ENCODE assay signal across 8 cellular contexts in the genomic region with DNA sequence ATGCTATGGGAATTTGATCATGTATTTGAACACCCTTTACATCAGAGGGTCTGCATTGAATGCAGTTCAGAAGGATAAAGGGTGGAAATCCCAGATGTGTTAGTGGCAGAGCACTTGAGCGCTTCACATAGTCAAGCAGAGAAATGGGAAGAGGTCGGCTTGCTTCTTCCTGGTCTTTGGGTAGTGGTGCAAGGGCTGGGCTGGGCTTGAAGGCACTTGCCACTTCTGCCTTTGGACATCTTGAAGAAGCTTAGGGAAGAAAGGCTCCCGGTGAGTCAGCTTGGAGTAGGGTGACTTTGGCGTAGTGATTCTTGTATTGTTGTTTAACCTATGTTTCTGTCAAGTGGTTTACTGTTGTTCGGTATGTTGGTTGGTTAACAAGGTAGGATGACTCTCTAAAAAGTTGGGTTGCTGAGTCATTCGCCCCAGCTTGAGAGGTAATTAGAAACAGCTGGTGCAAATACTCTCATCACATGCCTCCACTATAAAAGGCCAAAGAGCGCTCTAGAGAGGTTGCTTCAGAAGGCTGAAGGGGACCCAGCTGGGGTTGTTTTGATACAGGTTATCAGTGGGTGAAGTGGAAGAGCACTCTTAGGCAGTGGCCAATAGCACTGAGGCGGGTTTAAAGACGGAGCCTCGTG. TPM values are rescaled to one million over a fixed set of nuclear protein-coding genes. Genes with fewer than 3 reads are reported as not detected.
DNase-seq lines count a peak whose midpoint lies in the region; ATAC-seq and TF ChIP-seq lines count a peak whose summit lies in the region.

No MANE protein-coding gene starts in this region.

- peaks cover 2% of the 10 kb centered on the region for H3K36me3 Mint-ChIP-seq in activated naive CD8-positive, alpha-beta T cell

- peak; percentile 90 for DNase-seq in GM04504 (ENCODE audit: low read depth)
- DNase-seq in HCEC 1CT: peak; percentile 95
- DNase-seq in LoVo (ENCODE audit: low spot score): peak; percentile 64
- DNase-seq in SIG-M5 treated with dmso at 0.1 percent for 504 hours (lab: John Stamatoyannopoulos, UW; ENCODE audit: unreplicated experiment): peak; percentile 87
- DNase-seq in heart left ventricle: peak; percentile 41 to 70 (median 55)
- DNase-seq in posterior vena cava (ENCODE audit: low spot score): peak; percentile 82
- no peak for DNase-seq in cerebellar nuclear complex (lab: John Stamatoyannopoulos, UW)

- TF ChIP-seq CTCF in heart left ventricle (IDR thresholded peaks at IDR 0.05): no peak

- peaks cover 78% of the 10 kb centered on the region for H3K4me1 Mint-ChIP-seq in activated naive CD8-positive, alpha-beta T cell (ENCODE audit: low read depth)

- no peaks in the 10 kb centered on the region for H3K9me3 ChIP-seq in heart left ventricle

- intact Hi-C loops in heart left ventricle (cut with DNase I) (loop anchor here in 8 of 10 donors (2.0 to 10.0 kb wide), 11 partner anchors 32 to 225 kb away; a partner anchor contains a TSS), posterior vena cava (cut with DNase I) (loop anchor here in 1 of 2 donors (10.0 kb wide), 1 partner anchor 135 kb away; no protein-coding TSS in a partner anchor)

- H3K27me3 ChIP-seq in heart left ventricle: no peaks in the 10 kb centered on the region

- H3K27ac ChIP-seq in heart left ventricle: peak overlapping the region in 11 of 12 donors; percentile 83 to 99 (median 94)

- peaks cover 10 to 68% (median 48%) of the 10 kb centered on the region in 12 donors for H3K4me1 ChIP-seq in heart left ventricle

- no peaks in the 10 kb centered on the region for H3K27me3 Mint-ChIP-seq in activated naive CD8-positive, alpha-beta T cell

- H3K4me3 ChIP-seq in heart left ventricle: peak overlapping the region; percentile 52 to 98 (median 75)

- WGBS in heart left ventricle, 4 donors: 19 to 24% (median 22%) methylated on average over 10 of the region's 10 CpGs

- H3K36me3 ChIP-seq in heart left ventricle: no peaks in the 10 kb centered on the region

- peak overlapping the region; percentile 94 for H3K4me3 Mint-ChIP-seq in activated naive CD8-positive, alpha-beta T cell

- TF ChIP-seq POLR2A in heart left ventricle (IDR thresholded peaks at IDR 0.05): no peak

- peak; percentile 24 to 42 (median 28) for ATAC-seq in heart left ventricle

- H3K27ac Mint-ChIP-seq in activated naive CD8-positive, alpha-beta T cell: peak overlapping the region; percentile 94

- H3K9me3 Mint-ChIP-seq in activated naive CD8-positive, alpha-beta T cell (ENCODE audit: low read depth): peaks cover 7% of the 10 kb centered on the region

RNA-seq across cellular contexts. Expression of a gene that starts 1.3 kb away (rescaled TPM):
- 10 to 100 TPM; 16.7 to 83.4 (median 40.0) TPM for total RNA-seq in heart left ventricle
- 1 to 10 TPM; 5.3 to 7.3 TPM for polyA plus RNA-seq in heart left ventricle
- total RNA-seq in posterior vena cava: 10 to 100 TPM; 50.1 to 84.0 TPM

Comparison
In these comparisons a context has a peak if more than half of its experiments do, and no peak if none do; other contexts are left out.
1. DNase-seq: peak in GM04504 (single experiment), HCEC 1CT (single experiment), LoVo (single experiment), SIG-M5 treated with dmso at 0.1 percent for 504 hours (single experiment), heart left ventricle (5 of 5) and posterior vena cava (single experiment); none in cerebellar nuclear complex (0 of 2).